8 cellular contexts compared by ENCODE assay signal in the genomic region with DNA sequence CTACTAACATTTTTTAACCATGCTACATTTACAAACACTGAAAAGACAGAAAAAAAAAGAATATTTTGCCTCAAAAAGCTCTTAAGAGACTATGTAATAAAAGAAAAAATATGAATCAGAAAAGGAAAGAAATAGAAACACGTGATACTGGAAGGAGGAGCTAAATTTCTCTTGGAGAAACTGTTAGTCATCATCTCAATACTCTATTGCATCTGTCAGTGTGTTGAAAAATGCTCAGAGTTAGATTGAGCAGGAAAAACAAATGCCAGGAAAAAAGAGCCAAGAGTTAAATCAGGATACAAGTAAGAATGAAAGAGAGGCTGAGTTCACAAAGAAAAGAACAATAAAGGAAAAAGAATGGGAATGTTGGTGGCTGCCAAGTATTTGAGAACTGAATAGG. TPM values are rescaled to one million over a fixed set of nuclear protein-coding genes. Genes with fewer than 3 reads are reported as not detected.
DNase-seq lines count a peak whose midpoint lies in the region; ATAC-seq, FAIRE-seq and TF ChIP-seq lines count a peak whose summit lies in the region.

No MANE protein-coding gene starts in this region.

- H3K27ac ChIP-seq in DOHH2 (ENCODE audit: low read depth, low read length), result no peak overlapping the region
- peak overlapping the region; percentile 49 for H3K27ac ChIP-seq in astrocyte (ENCODE audit: low read depth, low read length)

- H4K20me1 ChIP-seq in DOHH2 (ENCODE audit: control insufficient read depth, insufficient read depth, low read depth, low read length) (0 out of 2 replicates have a peak, but pooled peaks cover 5% of the 10 kb centered on the region), Loucy (ENCODE audit: insufficient read depth, low read length, poor library complexity, severe bottlenecking) (peaks cover 34% of the 10 kb centered on the region), astrocyte (ENCODE audit: insufficient read depth, low read length) (peaks cover 7% of the 10 kb centered on the region)

- H3K36me3 ChIP-seq in DOHH2 (ENCODE audit: control insufficient read depth, low read length), result peaks cover 10% of the 10 kb centered on the region
- no peaks in the 10 kb centered on the region for H3K36me3 ChIP-seq in Loucy (ENCODE audit: insufficient read depth, low read length)
- no peaks in the 10 kb centered on the region for H3K36me3 ChIP-seq in astrocyte (ENCODE audit: insufficient read depth, low read length)
- no peaks in the 10 kb centered on the region for H3K36me3 ChIP-seq in mucosa of descending colon (ENCODE audit: low read depth)

- peaks cover 40% of the 10 kb centered on the region for H3K79me2 ChIP-seq in DOHH2 (ENCODE audit: control insufficient read depth, low read length)
- H3K79me2 ChIP-seq in Loucy (ENCODE audit: insufficient read depth, low read length), result peaks cover 50% of the 10 kb centered on the region
- H3K79me2 ChIP-seq in astrocyte (ENCODE audit: insufficient read depth, low read length), result peaks cover 40% of the 10 kb centered on the region

- H3K27me3 ChIP-seq in DOHH2 (ENCODE audit: control insufficient read depth, low read length) (no peaks in the 10 kb centered on the region), Loucy (ENCODE audit: insufficient read depth, low read length, poor library complexity, severe bottlenecking) (no peaks in the 10 kb centered on the region), astrocyte (ENCODE audit: insufficient read depth, low read length) (no peaks in the 10 kb centered on the region)

- H3K4me1 ChIP-seq in DOHH2 (ENCODE audit: control insufficient read depth, low read length) (peaks cover 25% of the 10 kb centered on the region), Loucy (ENCODE audit: insufficient read depth, low read length, poor library complexity, severe bottlenecking) (peaks cover 57% of the 10 kb centered on the region), astrocyte (ENCODE audit: insufficient read depth, low read length) (peaks cover 14% of the 10 kb centered on the region), mucosa of descending colon (ENCODE audit: low read depth) (peaks cover 6% of the 10 kb centered on the region)

- H3K4me2 ChIP-seq in DOHH2 (ENCODE audit: low read length) (peak overlapping the region; percentile 16; the same call in 1 of the 2 replicates), Loucy (ENCODE audit: low read depth, low read length, poor library complexity, severe bottlenecking) (peak overlapping the region; percentile 100), astrocyte (ENCODE audit: low read length) (peak overlapping the region; percentile 64)

- H3K9me2 ChIP-seq in DOHH2 (replicated peaks; ENCODE audit: control insufficient read depth, low read length), result no peaks in the 10 kb centered on the region
- H3K9me2 ChIP-seq in Loucy (replicated peaks; ENCODE audit: low read depth, low read length), result no peaks in the 10 kb centered on the region

- no peak overlapping the region for H2AFZ ChIP-seq in Loucy (ENCODE audit: low read length)
- no peak overlapping the region for H2AFZ ChIP-seq in astrocyte (ENCODE audit: low read depth, low read length)

- H3K27ac Mint-ChIP-seq in astrocyte (ENCODE audit: unreplicated experiment) (peak overlapping the region; percentile 14), natural killer cell (peak overlapping the region in 1 of 2 donors; percentile 1)

- H3F3A ChIP-seq in DOHH2 (ENCODE audit: control insufficient read depth, insufficient read depth) (no peaks in the 10 kb centered on the region), Loucy (ENCODE audit: low read depth) (peaks cover 3% of the 10 kb centered on the region; the same call in 1 of the 2 replicates)

- no peaks in the 10 kb centered on the region for H3K27me3 Mint-ChIP-seq in astrocyte (ENCODE audit: low read depth, unreplicated experiment)
- H3K27me3 Mint-ChIP-seq in natural killer cell (ENCODE audit: low read depth in 2 of 2), result peaks cover 0 to 9% of the 10 kb centered on the region in 2 donors

- no peaks in the 10 kb centered on the region for H3K9me3 Mint-ChIP-seq in astrocyte (ENCODE audit: unreplicated experiment)
- no peaks in the 10 kb centered on the region for H3K9me3 Mint-ChIP-seq in natural killer cell

- no peak for ATAC-seq in natural killer cell
- ATAC-seq in GM19035 (IDR thresholded peaks at IDR 0.05; ENCODE audit: unreplicated experiment), result no peak
- ATAC-seq in mucosa of descending colon, result no peak
- no peak for ATAC-seq in activated CD4-positive, CD25-positive, alpha-beta regulatory T cell treated with anti-CD3 and anti-CD28 coated beads, Interleukin-2, amount 50 U/mL, for 24 hours

- intact Hi-C loops in natural killer cell (cut with micrococcal nuclease) (loop anchor here (5.0 to 10.0 kb wide), 3 partner anchors 66 to 1521 kb away; a partner anchor contains a TSS), mucosa of descending colon (cut with DNase I, micrococcal nuclease) (no loop called here)

- H3K4me1 Mint-ChIP-seq in astrocyte (ENCODE audit: low read depth, unreplicated experiment), result peaks cover 26% of the 10 kb centered on the region
- peaks cover 24 to 27% of the 10 kb centered on the region in 2 donors for H3K4me1 Mint-ChIP-seq in natural killer cell

- no peak overlapping the region for H3K4me3 ChIP-seq in DOHH2 (ENCODE audit: low read length)
- peak overlapping the region; percentile 98 for H3K4me3 ChIP-seq in Loucy (ENCODE audit: low read length, poor library complexity, severe bottlenecking)
- H3K4me3 ChIP-seq in astrocyte (ENCODE audit: insufficient read depth, low read depth, low read length), result no peak overlapping the region
- H3K4me3 ChIP-seq in mucosa of descending colon, result no peak overlapping the region

- H3K36me3 Mint-ChIP-seq in astrocyte (ENCODE audit: low read depth, unreplicated experiment) (no peaks in the 10 kb centered on the region), natural killer cell (no peaks in the 10 kb centered on the region)

- no peak for FAIRE-seq in astrocyte (lab: Jason Lieb, UNC)

- H3K9me3 ChIP-seq in DOHH2 (ENCODE audit: control insufficient read depth, insufficient read depth, low read length) (no peaks in the 10 kb centered on the region), Loucy (ENCODE audit: insufficient read depth, low read depth, low read length) (no peaks in the 10 kb centered on the region), astrocyte (ENCODE audit: insufficient read depth, low read depth, low read length) (no peaks in the 10 kb centered on the region), mucosa of descending colon (no peaks in the 10 kb centered on the region)

- H3K9ac ChIP-seq in Loucy (ENCODE audit: low read depth, low read length, poor library complexity, severe bottlenecking) (peak overlapping the region; percentile 69), astrocyte (ENCODE audit: low read length) (peak overlapping the region; percentile 23)

- DNase-seq in astrocyte (ENCODE audit: low read depth) (peak; percentile 54), natural killer cell (no peak), mucosa of descending colon (no peak), NCI-H748 treated with DMSO at 0.1 percent for 48 hours (lab: John Stamatoyannopoulos, UW) (no peak)

- TF ChIP-seq CTCF in DOHH2 (IDR thresholded peaks at IDR 0.05; ENCODE audit: low read depth, low read length, poor library complexity, severe bottlenecking), result no peak
- TF ChIP-seq CTCF in Loucy (conservative IDR thresholded peaks at IDR 0.05; ENCODE audit: low read length), result no peak
- TF ChIP-seq CTCF in astrocyte (IDR thresholded peaks at IDR 0.05; ENCODE audit: insufficient read depth, low read depth, low read length), result no peak
- TF ChIP-seq CTCF in natural killer cell (IDR thresholded peaks at IDR 0.05), result no peak
- TF ChIP-seq CTCF in mucosa of descending colon (IDR thresholded peaks at IDR 0.05), result no peak

- H3K4me3 Mint-ChIP-seq in astrocyte (ENCODE audit: unreplicated experiment) (peak overlapping the region; percentile 5), natural killer cell (peak overlapping the region; percentile 7)

RNA-seq across cellular contexts. Expression of a gene that starts 2.6 kb away (rescaled TPM):
- total RNA-seq in astrocyte (11.9 and 13.8 TPM in 2 replicates), natural killer cell (10 to 100 TPM; 10.2 to 13.1 (median 12.9) TPM), mucosa of descending colon (10 to 100 TPM; 13.0 to 23.6 (median 14.5) TPM)

Comparison
In these comparisons a context has a peak if more than half of its experiments do, and no peak if none do; other contexts are left out.
1. H3K4me2 ChIP-seq: peak in every context shown above with its lines; median percentile 100 in Loucy; 64 in astrocyte; 16 in DOHH2.